In genomic region chr4:174592985-174593335, GRCh38 we compare ENCODE assay signal across 1 cellular context.
A peak's percentile ranks its signal among the peaks of the same experiment; 100 is the strongest.
TF ChIP-seq lines count a peak whose summit lies in the region.

No MANE protein-coding gene starts in this region.

TF ChIP-seq in K562, 482 proteins besides CTCF, POLR2A, EP300 and RAD21 (continued from another document and continues in another):
- peak; percentile 74 for TF ChIP-seq ATF3 (IDR thresholded peaks at IDR 0.05)
- no peak for TF ChIP-seq ATF3 (CRISPR knock-in tag; conservative IDR thresholded peaks at IDR 0.05)
- no peak for TF ChIP-seq CREB3 (tag; conservative IDR thresholded peaks at IDR 0.05; ENCODE audit: low read depth)
- no peak for TF ChIP-seq GTF2B (IDR thresholded peaks at IDR 0.05; ENCODE audit: extremely low read depth, insufficient read length)
- TF ChIP-seq MEF2A (IDR thresholded peaks at IDR 0.05; ENCODE audit: control insufficient read depth, low read depth, low read length): peak; percentile 85
- no peak for TF ChIP-seq ZNF280A (IDR thresholded peaks at IDR 0.05; ENCODE audit: low read depth, partially characterized antibody)
- TF ChIP-seq NCOR1 (IDR thresholded peaks at IDR 0.05): no peak
- no peak for TF ChIP-seq ZC3H4 (CRISPR knock-in tag; IDR thresholded peaks at IDR 0.05; ENCODE audit: borderline replicate concordance)
- TF ChIP-seq CCNT2 (IDR thresholded peaks at IDR 0.05; ENCODE audit: borderline replicate concordance, extremely low read depth, insufficient read length, low read depth, low read length): no peak
- no peak for TF ChIP-seq KLF6 (CRISPR knock-in tag; IDR thresholded peaks at IDR 0.05; ENCODE audit: borderline replicate concordance)
- no peak for TF ChIP-seq ZNF584 (CRISPR knock-in tag; IDR thresholded peaks at IDR 0.05; ENCODE audit: low read depth)
- TF ChIP-seq ATF2 (CRISPR knock-in tag; IDR thresholded peaks at IDR 0.05): no peak
- TF ChIP-seq ZFP30 (CRISPR knock-in tag; IDR thresholded peaks at IDR 0.05; ENCODE audit: borderline replicate concordance): no peak
- no peak for TF ChIP-seq E2F8 (IDR thresholded peaks at IDR 0.05; ENCODE audit: low read depth, partially characterized antibody)
- TF ChIP-seq NR2C1 (IDR thresholded peaks at IDR 0.05): no peak
- no peak for TF ChIP-seq NR2C1 (tag; IDR thresholded peaks at IDR 0.05)
- no peak for TF ChIP-seq GTF2F1 (IDR thresholded peaks at IDR 0.05; ENCODE audit: low read depth, low read length)
- TF ChIP-seq DLX4 (CRISPR knock-in tag; IDR thresholded peaks at IDR 0.05): no peak
- TF ChIP-seq SIN3A (IDR thresholded peaks at IDR 0.05; ENCODE audit: borderline replicate concordance in 2 of 2, control insufficient read depth in 1 of 2, low read depth in 2 of 2, low read length in 2 of 2): no peak
- TF ChIP-seq ZNF146 (CRISPR knock-in tag; IDR thresholded peaks at IDR 0.05; ENCODE audit: unreplicated experiment): no peak
- no peak for TF ChIP-seq HMGXB4 (CRISPR knock-in tag; IDR thresholded peaks at IDR 0.05)
- TF ChIP-seq ZSCAN29 (IDR thresholded peaks at IDR 0.05): no peak
- no peak for TF ChIP-seq ZSCAN32 (CRISPR knock-in tag; IDR thresholded peaks at IDR 0.05)
- TF ChIP-seq ARID3A (IDR thresholded peaks at IDR 0.05; ENCODE audit: borderline replicate concordance, low read depth, low read length): no peak
- no peak for TF ChIP-seq DACH1 (IDR thresholded peaks at IDR 0.05; ENCODE audit: partially characterized antibody)
- TF ChIP-seq ADNP (tag; IDR thresholded peaks at IDR 0.05): no peak
- TF ChIP-seq CEBPB (tag; IDR thresholded peaks at IDR 0.05): peak; percentile 35; the same call in 1 of the 2 replicates
- TF ChIP-seq ZNF277 (CRISPR knock-in tag; IDR thresholded peaks at IDR 0.05; ENCODE audit: borderline replicate concordance): no peak
- TF ChIP-seq CBX5 (IDR thresholded peaks at IDR 0.05; ENCODE audit: borderline replicate concordance, low read depth): no peak
- no peak for TF ChIP-seq ZNF165 (CRISPR knock-in tag; IDR thresholded peaks at IDR 0.05; ENCODE audit: borderline replicate concordance)
- no peak for TF ChIP-seq ZNF133 (CRISPR knock-in tag; IDR thresholded peaks at IDR 0.05)
- TF ChIP-seq SRSF3 (IDR thresholded peaks at IDR 0.05; ENCODE audit: insufficient read depth, low read length): no peak
- no peak for TF ChIP-seq THRA (IDR thresholded peaks at IDR 0.05)
- no peak for TF ChIP-seq NBN (IDR thresholded peaks at IDR 0.05; ENCODE audit: low read depth)
- TF ChIP-seq ZC3H11A (IDR thresholded peaks at IDR 0.05; ENCODE audit: low read depth, low read length): no peak
- no peak for TF ChIP-seq RNF219 (CRISPR knock-in tag; IDR thresholded peaks at IDR 0.05)
- TF ChIP-seq HOXB6 (CRISPR knock-in tag; IDR thresholded peaks at IDR 0.05; ENCODE audit: borderline replicate concordance): no peak
- TF ChIP-seq RCOR1 (IDR thresholded peaks at IDR 0.05; ENCODE audit: borderline replicate concordance in 1 of 2, low read depth in 2 of 2, low read length in 2 of 2): no peak
- TF ChIP-seq OTX1 (CRISPR knock-in tag; IDR thresholded peaks at IDR 0.05): no peak
- no peak for TF ChIP-seq FOXJ3 (CRISPR knock-in tag; IDR thresholded peaks at IDR 0.05)
- 0 out of 2 replicates have a peak, but pooled peaks have one; percentile 17 for TF ChIP-seq ARID1B (IDR thresholded peaks at IDR 0.05)
- TF ChIP-seq TCF15 (CRISPR knock-in tag; IDR thresholded peaks at IDR 0.05): no peak
- TF ChIP-seq JUND (IDR thresholded peaks at IDR 0.05; ENCODE audit: borderline replicate concordance, low read depth, low read length): peak; percentile 66; the same call in 1 of the 2 replicates
- peak; percentile 82; the same call in 2 of the 3 replicates for TF ChIP-seq JUND (tag; IDR thresholded peaks at IDR 0.05; ENCODE audit: borderline replicate concordance, low read depth, low read length)
- no peak for TF ChIP-seq STAT5A (IDR thresholded peaks at IDR 0.05; ENCODE audit: borderline replicate concordance, low read length)
- TF ChIP-seq MCM2 (IDR thresholded peaks at IDR 0.05; ENCODE audit: low read depth): no peak
